In the genomic region with DNA sequence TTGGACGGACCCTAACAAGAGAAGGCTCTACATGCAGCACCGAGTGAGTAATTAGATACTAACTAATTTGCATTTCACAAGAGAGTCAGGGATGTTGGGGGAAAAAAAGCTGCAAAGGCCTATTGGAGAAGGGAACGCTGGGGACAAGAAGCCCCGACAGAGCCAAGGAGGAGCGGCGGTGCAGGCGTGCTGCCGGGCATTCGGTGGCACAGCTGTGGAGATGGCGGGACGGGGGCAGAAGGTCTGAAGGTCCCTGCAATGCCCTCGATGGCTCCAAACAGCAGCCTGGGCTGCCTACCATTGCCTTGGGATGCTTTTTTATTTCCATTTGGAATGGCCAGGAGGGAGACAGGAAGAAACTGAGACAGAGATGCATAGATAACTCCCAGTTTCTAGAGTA, we compare ENCODE assay signal across 23 cellular contexts.
"Had no signal": no experiment of that assay in that cellular context is flagged by ENCODE, and none has a peak within 500 bp of the region (broad histone marks: within the 10 kb centered on the region; RNA-seq: fewer than 3 reads in every experiment).

No MANE protein-coding gene starts in this region.

- H3K9me3 ChIP-seq: lower lobe of right lung, prostate gland, testis, tibial artery had no signal

- H3K36me3 ChIP-seq: gastrocnemius medialis, left lung, lower lobe of right lung, neural progenitor cell, prostate gland, right atrium auricular region, spleen, tibial artery, upper lobe of left lung had no signal

- H3K36me3 Mint-ChIP-seq: neural progenitor cell had no signal

- H3K4me2 ChIP-seq: neural progenitor cell had no signal

- H3K4me1 ChIP-seq: prostate gland, upper lobe of left lung had no signal

- H3K27me3 ChIP-seq: gastrocnemius medialis, left lung, neural progenitor cell, right atrium auricular region, testis, tibial artery, upper lobe of left lung had no signal

- ATAC-seq: effector memory CD8-positive, alpha-beta T cell; esophagus mucosa; gastrocnemius medialis; left lung; lower lobe of right lung; sciatic nerve; stimulated activated memory B cell treated with anti-CD40 and anti-IgM and Interleukin-4, amounts not matched to agents 10 μg/mL and 1 μg/mL and 100 μg/mL, for 72 hours; stimulated activated naive CD8-positive, alpha-beta T cell treated with anti-CD3 and anti-CD28 coated beads, Interleukin-15, Interleukin-2, amounts not matched to agents 100 U/mL and 50 U/mL, for 24 hours had no signal

- H3K27ac Mint-ChIP-seq: effector memory CD8-positive, alpha-beta T cell; nephron; neural progenitor cell; stimulated activated memory B cell treated with anti-CD40 and anti-IgM and Interleukin-4, amounts not matched to agents 10 μg/mL and 1 μg/mL and 100 μg/mL, for 72 hours had no signal

- H3K27ac ChIP-seq: coronary artery, epithelial cell of prostate, gastrocnemius medialis, left lung, lower lobe of right lung, neural progenitor cell, prostate gland, right atrium auricular region, spleen, testis, tibial artery, upper lobe of left lung had no signal

- H2AFZ ChIP-seq: neural progenitor cell had no signal

- H3K9ac ChIP-seq: neural progenitor cell had no signal

- DNase-seq: effector memory CD8-positive, alpha-beta T cell; foreskin fibroblast; gastrocnemius medialis; head of caudate nucleus; kidney; left lung; lower lobe of right lung; spleen; stimulated activated CD4-positive, alpha-beta T cell treated with anti-CD3 and anti-CD28 coated beads, Interleukin-4, amount 100 ng/mL, for 4 hours; stimulated activated naive CD8-positive, alpha-beta T cell treated with anti-CD3 and anti-CD28 coated beads, Interleukin-15, Interleukin-2, amounts not matched to agents 100 U/mL and 50 U/mL, for 24 hours; substantia nigra; testis had no signal

- H3K4me3 Mint-ChIP-seq: effector memory CD8-positive, alpha-beta T cell; nephron; neural progenitor cell; stimulated activated memory B cell treated with anti-CD40 and anti-IgM and Interleukin-4, amounts not matched to agents 10 μg/mL and 1 μg/mL and 100 μg/mL, for 72 hours had no signal

- H3K4me3 ChIP-seq: coronary artery, gastrocnemius medialis, left lung, lower lobe of right lung, neural progenitor cell, prostate gland, right atrium auricular region, spleen, testis, tibial artery, upper lobe of left lung had no signal

- H3K27me3 Mint-ChIP-seq: stimulated activated memory B cell treated with anti-CD40 and anti-IgM and Interleukin-4, amounts not matched to agents 10 μg/mL and 1 μg/mL and 100 μg/mL, for 72 hours had no signal
